In the genomic region with DNA sequence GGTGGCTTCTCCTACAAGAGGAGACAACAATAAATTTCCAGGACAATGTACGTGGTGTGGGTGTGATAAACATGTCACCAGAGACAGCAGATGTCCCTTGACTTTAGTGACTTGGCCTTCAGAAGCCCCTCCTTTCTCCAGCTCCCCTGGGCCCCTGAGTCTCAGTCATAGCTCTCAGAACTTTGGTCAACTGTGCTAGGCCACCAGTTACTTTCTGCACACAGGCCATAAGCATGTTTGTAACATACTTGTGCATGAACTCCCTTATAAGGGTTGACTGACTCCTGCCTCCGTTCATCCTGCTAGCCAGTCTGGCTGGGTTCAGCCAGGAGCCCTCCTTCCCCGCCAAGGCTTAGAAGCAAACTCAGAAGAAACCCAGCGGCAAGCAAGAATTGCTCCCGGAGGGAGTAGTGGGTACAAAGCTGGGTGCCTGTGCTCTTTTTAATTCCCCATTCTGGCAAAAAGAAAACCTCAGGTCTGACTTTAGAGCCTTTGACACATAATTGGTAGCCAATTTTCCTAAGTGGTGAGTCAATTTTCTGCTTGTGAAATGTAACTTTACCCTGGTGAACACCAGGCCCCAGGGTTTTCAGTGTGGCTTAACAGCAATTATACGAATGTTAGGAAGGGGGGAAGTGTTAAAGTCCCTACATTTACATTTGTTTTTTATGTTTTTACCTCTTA, we compare ENCODE assay signal across 1 cellular context.
A peak's percentile ranks its signal among the peaks of the same experiment; 100 is the strongest.
TF ChIP-seq lines count a peak whose summit lies in the region.

No MANE protein-coding gene starts in this region.

TF ChIP-seq in GM12878, 131 proteins besides CTCF, POLR2A, EP300 and RAD21 (continued from another document and continues in another):
- TF ChIP-seq, protein P1, sequence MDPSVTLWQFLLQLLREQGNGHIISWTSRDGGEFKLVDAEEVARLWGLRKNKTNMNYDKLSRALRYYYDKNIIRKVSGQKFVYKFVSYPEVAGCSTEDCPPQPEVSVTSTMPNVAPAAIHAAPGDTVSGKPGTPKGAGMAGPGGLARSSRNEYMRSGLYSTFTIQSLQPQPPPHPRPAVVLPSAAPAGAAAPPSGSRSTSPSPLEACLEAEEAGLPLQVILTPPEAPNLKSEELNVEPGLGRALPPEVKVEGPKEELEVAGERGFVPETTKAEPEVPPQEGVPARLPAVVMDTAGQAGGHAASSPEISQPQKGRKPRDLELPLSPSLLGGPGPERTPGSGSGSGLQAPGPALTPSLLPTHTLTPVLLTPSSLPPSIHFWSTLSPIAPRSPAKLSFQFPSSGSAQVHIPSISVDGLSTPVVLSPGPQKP (IDR thresholded peaks at IDR 0.05; ENCODE audit: low read depth, low read length): no peak
- TF ChIP-seq ATF3 (IDR thresholded peaks at IDR 0.05; ENCODE audit: borderline replicate concordance, extremely low read depth, low read depth, low read length) (no peak), BMI1 (IDR thresholded peaks at IDR 0.05; ENCODE audit: borderline replicate concordance) (no peak), SMARCA5 (IDR thresholded peaks at IDR 0.05) (no peak), SRF (IDR thresholded peaks at IDR 0.05; ENCODE audit: low read depth in 2 of 2, low read length in 2 of 2) (no peak), MXI1 (IDR thresholded peaks at IDR 0.05; ENCODE audit: low read depth, low read length) (peak; percentile 28; the same call in 1 of the 2 replicates), RBBP5 (conservative IDR thresholded peaks at IDR 0.05) (no peak), NBN (IDR thresholded peaks at IDR 0.05) (0 out of 2 replicates have a peak, but pooled peaks have one; percentile 8), NR2C2 (IDR thresholded peaks at IDR 0.05; ENCODE audit: borderline replicate concordance, control insufficient read depth, insufficient read length, low read depth) (no peak), BACH1 (IDR thresholded peaks at IDR 0.05; ENCODE audit: borderline replicate concordance) (no peak), PAX8 (IDR thresholded peaks at IDR 0.05) (no peak), USF2 (IDR thresholded peaks at IDR 0.05; ENCODE audit: borderline replicate concordance, low read depth, low read length) (no peak), NFYA (IDR thresholded peaks at IDR 0.05; ENCODE audit: borderline replicate concordance, low read depth, low read length) (no peak), SKIL (IDR thresholded peaks at IDR 0.05; ENCODE audit: low read depth, poor library complexity, severe bottlenecking) (peak; percentile 65), ZSCAN29 (IDR thresholded peaks at IDR 0.05) (no peak), ZNF384 (IDR thresholded peaks at IDR 0.05; ENCODE audit: borderline replicate concordance, low read depth, low read length) (no peak), CBFB (IDR thresholded peaks at IDR 0.05; ENCODE audit: low read depth) (no peak), SMAD1 (IDR thresholded peaks at IDR 0.05; ENCODE audit: low read depth, partially characterized antibody) (no peak), PML (IDR thresholded peaks at IDR 0.05; ENCODE audit: low read length) (no peak), CHD1 (IDR thresholded peaks at IDR 0.05; ENCODE audit: low read depth, low read length) (no peak), KLF5 (IDR thresholded peaks at IDR 0.05; ENCODE audit: partially characterized antibody) (no peak), CREM (IDR thresholded peaks at IDR 0.05; ENCODE audit: low read depth) (no peak), HDAC6 (IDR thresholded peaks at IDR 0.05; ENCODE audit: unreplicated experiment) (no peak), USF1 (IDR thresholded peaks at IDR 0.05; ENCODE audit: borderline replicate concordance, extremely low read length, insufficient read depth, low read depth, low read length) (no peak), HCFC1 (IDR thresholded peaks at IDR 0.05; ENCODE audit: low read length) (no peak), TCF12 (IDR thresholded peaks at IDR 0.05; ENCODE audit: low read depth, low read length) (peak; percentile 22; the same call in 1 of the 2 replicates), SMAD5 (IDR thresholded peaks at IDR 0.05; ENCODE audit: low read depth) (no peak), MYB (IDR thresholded peaks at IDR 0.05; ENCODE audit: borderline replicate concordance, low read depth, low read length) (no peak), ZBED1 (IDR thresholded peaks at IDR 0.05; ENCODE audit: borderline replicate concordance) (no peak), EGR1 (IDR thresholded peaks at IDR 0.05; ENCODE audit: borderline replicate concordance in 1 of 2, low read depth in 2 of 2, low read length in 2 of 2) (no peak), SUZ12 (IDR thresholded peaks at IDR 0.05; ENCODE audit: unreplicated experiment) (no peak), FOXK2 (IDR thresholded peaks at IDR 0.05) (no peak)
- TF ChIP-seq, protein P2, sequence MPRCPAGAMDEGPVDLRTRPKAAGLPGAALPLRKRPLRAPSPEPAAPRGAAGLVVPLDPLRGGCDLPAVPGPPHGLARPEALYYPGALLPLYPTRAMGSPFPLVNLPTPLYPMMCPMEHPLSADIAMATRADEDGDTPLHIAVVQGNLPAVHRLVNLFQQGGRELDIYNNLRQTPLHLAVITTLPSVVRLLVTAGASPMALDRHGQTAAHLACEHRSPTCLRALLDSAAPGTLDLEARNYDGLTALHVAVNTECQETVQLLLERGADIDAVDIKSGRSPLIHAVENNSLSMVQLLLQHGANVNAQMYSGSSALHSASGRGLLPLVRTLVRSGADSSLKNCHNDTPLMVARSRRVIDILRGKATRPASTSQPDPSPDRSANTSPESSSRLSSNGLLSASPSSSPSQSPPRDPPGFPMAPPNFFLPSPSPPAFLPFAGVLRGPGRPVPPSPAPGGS (IDR thresholded peaks at IDR 0.05; ENCODE audit: borderline replicate concordance, insufficient read depth, low read depth, low read length, poor library complexity, severe bottlenecking): peak; percentile 41
- TF ChIP-seq, protein P3, sequence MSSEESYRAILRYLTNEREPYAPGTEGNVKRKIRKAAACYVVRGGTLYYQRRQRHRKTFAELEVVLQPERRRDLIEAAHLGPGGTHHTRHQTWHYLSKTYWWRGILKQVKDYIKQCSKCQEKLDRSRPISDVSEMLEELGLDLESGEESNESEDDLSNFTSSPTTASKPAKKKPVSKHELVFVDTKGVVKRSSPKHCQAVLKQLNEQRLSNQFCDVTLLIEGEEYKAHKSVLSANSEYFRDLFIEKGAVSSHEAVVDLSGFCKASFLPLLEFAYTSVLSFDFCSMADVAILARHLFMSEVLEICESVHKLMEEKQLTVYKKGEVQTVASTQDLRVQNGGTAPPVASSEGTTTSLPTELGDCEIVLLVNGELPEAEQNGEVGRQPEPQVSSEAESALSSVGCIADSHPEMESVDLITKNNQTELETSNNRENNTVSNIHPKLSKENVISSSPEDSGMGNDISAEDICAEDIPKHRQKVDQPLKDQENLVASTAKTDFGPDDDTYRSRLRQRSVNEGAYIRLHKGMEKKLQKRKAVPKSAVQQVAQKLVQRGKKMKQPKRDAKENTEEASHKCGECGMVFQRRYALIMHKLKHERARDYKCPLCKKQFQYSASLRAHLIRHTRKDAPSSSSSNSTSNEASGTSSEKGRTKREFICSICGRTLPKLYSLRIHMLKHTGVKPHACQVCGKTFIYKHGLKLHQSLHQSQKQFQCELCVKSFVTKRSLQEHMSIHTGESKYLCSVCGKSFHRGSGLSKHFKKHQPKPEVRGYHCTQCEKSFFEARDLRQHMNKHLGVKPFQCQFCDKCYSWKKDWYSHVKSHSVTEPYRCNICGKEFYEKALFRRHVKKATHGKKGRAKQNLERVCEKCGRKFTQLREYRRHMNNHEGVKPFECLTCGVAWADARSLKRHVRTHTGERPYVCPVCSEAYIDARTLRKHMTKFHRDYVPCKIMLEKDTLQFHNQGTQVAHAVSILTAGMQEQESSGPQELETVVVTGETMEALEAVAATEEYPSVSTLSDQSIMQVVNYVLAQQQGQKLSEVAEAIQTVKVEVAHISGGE (CRISPR knock-in tag; IDR thresholded peaks at IDR 0.05): no peak
- TF ChIP-seq, protein P4, sequence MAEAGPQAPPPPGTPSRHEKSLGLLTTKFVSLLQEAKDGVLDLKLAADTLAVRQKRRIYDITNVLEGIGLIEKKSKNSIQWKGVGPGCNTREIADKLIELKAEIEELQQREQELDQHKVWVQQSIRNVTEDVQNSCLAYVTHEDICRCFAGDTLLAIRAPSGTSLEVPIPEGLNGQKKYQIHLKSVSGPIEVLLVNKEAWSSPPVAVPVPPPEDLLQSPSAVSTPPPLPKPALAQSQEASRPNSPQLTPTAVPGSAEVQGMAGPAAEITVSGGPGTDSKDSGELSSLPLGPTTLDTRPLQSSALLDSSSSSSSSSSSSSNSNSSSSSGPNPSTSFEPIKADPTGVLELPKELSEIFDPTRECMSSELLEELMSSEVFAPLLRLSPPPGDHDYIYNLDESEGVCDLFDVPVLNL (IDR thresholded peaks at IDR 0.05; ENCODE audit: low read depth, low read length): no peak
- TF ChIP-seq, protein P5, sequence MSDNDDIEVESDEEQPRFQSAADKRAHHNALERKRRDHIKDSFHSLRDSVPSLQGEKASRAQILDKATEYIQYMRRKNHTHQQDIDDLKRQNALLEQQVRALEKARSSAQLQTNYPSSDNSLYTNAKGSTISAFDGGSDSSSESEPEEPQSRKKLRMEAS (IDR thresholded peaks at IDR 0.05; ENCODE audit: low read depth, low read length): no peak
- TF ChIP-seq, protein P6, sequence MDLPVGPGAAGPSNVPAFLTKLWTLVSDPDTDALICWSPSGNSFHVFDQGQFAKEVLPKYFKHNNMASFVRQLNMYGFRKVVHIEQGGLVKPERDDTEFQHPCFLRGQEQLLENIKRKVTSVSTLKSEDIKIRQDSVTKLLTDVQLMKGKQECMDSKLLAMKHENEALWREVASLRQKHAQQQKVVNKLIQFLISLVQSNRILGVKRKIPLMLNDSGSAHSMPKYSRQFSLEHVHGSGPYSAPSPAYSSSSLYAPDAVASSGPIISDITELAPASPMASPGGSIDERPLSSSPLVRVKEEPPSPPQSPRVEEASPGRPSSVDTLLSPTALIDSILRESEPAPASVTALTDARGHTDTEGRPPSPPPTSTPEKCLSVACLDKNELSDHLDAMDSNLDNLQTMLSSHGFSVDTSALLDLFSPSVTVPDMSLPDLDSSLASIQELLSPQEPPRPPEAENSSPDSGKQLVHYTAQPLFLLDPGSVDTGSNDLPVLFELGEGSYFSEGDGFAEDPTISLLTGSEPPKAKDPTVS (IDR thresholded peaks at IDR 0.05; ENCODE audit: low read depth, low read length): no peak
- TF ChIP-seq, protein P7, sequence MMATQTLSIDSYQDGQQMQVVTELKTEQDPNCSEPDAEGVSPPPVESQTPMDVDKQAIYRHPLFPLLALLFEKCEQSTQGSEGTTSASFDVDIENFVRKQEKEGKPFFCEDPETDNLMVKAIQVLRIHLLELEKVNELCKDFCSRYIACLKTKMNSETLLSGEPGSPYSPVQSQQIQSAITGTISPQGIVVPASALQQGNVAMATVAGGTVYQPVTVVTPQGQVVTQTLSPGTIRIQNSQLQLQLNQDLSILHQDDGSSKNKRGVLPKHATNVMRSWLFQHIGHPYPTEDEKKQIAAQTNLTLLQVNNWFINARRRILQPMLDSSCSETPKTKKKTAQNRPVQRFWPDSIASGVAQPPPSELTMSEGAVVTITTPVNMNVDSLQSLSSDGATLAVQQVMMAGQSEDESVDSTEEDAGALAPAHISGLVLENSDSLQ (IDR thresholded peaks at IDR 0.05): peak; percentile 35; the same call in 1 of the 2 replicates
- TF ChIP-seq, protein P8, sequence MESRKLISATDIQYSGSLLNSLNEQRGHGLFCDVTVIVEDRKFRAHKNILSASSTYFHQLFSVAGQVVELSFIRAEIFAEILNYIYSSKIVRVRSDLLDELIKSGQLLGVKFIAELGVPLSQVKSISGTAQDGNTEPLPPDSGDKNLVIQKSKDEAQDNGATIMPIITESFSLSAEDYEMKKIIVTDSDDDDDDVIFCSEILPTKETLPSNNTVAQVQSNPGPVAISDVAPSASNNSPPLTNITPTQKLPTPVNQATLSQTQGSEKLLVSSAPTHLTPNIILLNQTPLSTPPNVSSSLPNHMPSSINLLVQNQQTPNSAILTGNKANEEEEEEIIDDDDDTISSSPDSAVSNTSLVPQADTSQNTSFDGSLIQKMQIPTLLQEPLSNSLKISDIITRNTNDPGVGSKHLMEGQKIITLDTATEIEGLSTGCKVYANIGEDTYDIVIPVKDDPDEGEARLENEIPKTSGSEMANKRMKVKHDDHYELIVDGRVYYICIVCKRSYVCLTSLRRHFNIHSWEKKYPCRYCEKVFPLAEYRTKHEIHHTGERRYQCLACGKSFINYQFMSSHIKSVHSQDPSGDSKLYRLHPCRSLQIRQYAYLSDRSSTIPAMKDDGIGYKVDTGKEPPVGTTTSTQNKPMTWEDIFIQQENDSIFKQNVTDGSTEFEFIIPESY (IDR thresholded peaks at IDR 0.05): no peak
